ENCODE assay signal across 8 cellular contexts in the genomic region with DNA sequence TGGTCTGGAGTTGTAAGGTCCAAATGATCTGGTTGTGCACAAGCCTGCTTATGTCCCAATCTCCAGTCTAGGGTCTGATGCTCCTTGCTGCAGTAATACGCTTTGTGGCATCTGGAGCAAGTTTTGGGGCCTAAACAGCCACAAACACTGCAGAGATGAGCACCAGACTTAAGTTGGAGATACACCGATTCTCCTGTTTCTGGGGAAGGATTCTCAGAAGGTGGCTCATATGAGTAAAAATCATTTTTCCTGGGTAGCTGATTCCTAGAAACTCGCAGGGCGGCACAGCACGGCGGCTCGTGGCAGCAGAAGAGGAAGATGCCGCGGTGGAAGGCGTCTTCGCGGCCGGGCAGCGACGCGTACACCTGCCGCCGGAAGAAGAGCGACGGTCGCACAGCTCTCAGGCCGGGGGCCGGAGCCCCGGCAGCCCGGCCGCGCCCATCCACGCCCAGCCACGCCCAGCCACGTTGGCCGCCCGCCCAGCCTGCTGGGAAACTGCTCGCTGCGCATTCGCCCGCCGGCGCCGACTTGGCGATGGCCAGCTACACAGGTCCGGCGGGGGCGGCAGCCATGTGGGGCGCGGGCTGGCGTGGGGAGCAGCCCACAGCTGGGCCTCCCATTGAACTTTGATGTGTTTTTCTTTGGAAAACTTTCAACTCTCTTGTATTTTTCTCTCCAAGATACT.
DNase-seq lines count a peak whose midpoint lies in the region; ATAC-seq and TF ChIP-seq lines count a peak whose summit lies in the region.

No MANE protein-coding gene starts in this region.

- WGBS in psoas muscle, 3 donors, result 1 to 4% (median 2%) methylated on average over 18 to 46 of the region's 46 CpGs

- DNase-seq in activated naive CD4-positive, alpha-beta T cell treated with Interleukin-2 at 50 U/mL for 16 hours, result peak; percentile 41
- DNase-seq in activated naive CD4-positive, alpha-beta T cell (lab: John Stamatoyannopoulos, UW), result no peak
- DNase-seq in NCI-H1105 (lab: John Stamatoyannopoulos, UW) (peak; percentile 87), glutamatergic neuron (peak; percentile 89), psoas muscle (peak; percentile 56 to 73)
- peak; percentile 11 for DNase-seq in activated CD4-positive, alpha-beta T cell treated with anti-CD3 and anti-CD28 coated beads, Interleukin-2, amount 50 U/mL, for 1 hour
- no peak for DNase-seq in stimulated activated naive CD4-positive, alpha-beta T cell treated with Interleukin-2 at 50 U/mL for 16 hours (lab: John Stamatoyannopoulos, UW)

- peaks cover 3 to 45% (median 3%) of the 10 kb centered on the region in 3 donors for H3K27me3 ChIP-seq in psoas muscle (ENCODE audit: insufficient read depth in 3 of 3, low read length in 2 of 3)

- H3K4me3 ChIP-seq in psoas muscle, result peak overlapping the region; percentile 45

- no peaks in the 10 kb centered on the region for H3K27me3 Mint-ChIP-seq in glutamatergic neuron (ENCODE audit: unreplicated experiment)

- H3K9me3 Mint-ChIP-seq in glutamatergic neuron (ENCODE audit: unreplicated experiment), result no peaks in the 10 kb centered on the region

- no peak overlapping the region for H3K27ac ChIP-seq in psoas muscle

- intact Hi-C loops in psoas muscle (cut with DNase I), result no loop called here

- peak overlapping the region; percentile 91 for H3K4me3 Mint-ChIP-seq in glutamatergic neuron (ENCODE audit: unreplicated experiment)

- no peak overlapping the region for H3K27ac Mint-ChIP-seq in glutamatergic neuron (ENCODE audit: unreplicated experiment)

- no peaks in the 10 kb centered on the region for H3K36me3 ChIP-seq in psoas muscle (ENCODE audit: insufficient read depth in 1 of 2, low read depth in 1 of 2)

- H3K36me3 Mint-ChIP-seq in glutamatergic neuron (ENCODE audit: unreplicated experiment), result no peaks in the 10 kb centered on the region

- H3K4me1 Mint-ChIP-seq in glutamatergic neuron (ENCODE audit: low read depth, unreplicated experiment), result no peaks in the 10 kb centered on the region

- no peaks in the 10 kb centered on the region for H3K9me3 ChIP-seq in psoas muscle

- no peaks in the 10 kb centered on the region for H3K4me1 ChIP-seq in psoas muscle

- ATAC-seq in HG02588 (IDR thresholded peaks at IDR 0.05; ENCODE audit: unreplicated experiment) (peak; percentile 99), psoas muscle (peak in 1 of 4 donors; percentile 40)

- no peak for TF ChIP-seq CTCF in glutamatergic neuron (IDR thresholded peaks at IDR 0.05; ENCODE audit: partially characterized antibody, unreplicated experiment)
- no peak for TF ChIP-seq CTCF in psoas muscle (IDR thresholded peaks at IDR 0.05)

Comparison
In these comparisons a context has a peak if more than half of its experiments do, and no peak if none do; other contexts are left out.
1. DNase-seq: peak in activated naive CD4-positive, alpha-beta T cell treated with Interleukin-2 at 50 U/mL for 16 hours (single experiment), NCI-H1105 (single experiment), activated CD4-positive, alpha-beta T cell treated with anti-CD3 and anti-CD28 coated beads, Interleukin-2, amount 50 U/mL, for 1 hour (single experiment), glutamatergic neuron (single experiment) and psoas muscle (2 of 2); none in activated naive CD4-positive, alpha-beta T cell (0 of 4) and stimulated activated naive CD4-positive, alpha-beta T cell treated with Interleukin-2 at 50 U/mL for 16 hours (single experiment).